Comparison of ENCODE assay signal across 2 cellular contexts in genomic region chr6:43934183-43934802, GRCh38.
TF ChIP-seq lines count a peak whose summit lies in the region.

No MANE protein-coding gene starts in this region.

TF ChIP-seq in IMR-90, 13 proteins besides CTCF, POLR2A, EP300 and RAD21:
- TF ChIP-seq FOS (IDR thresholded peaks at IDR 0.05; ENCODE audit: low read depth, low read length) (no peak), MXI1 (IDR thresholded peaks at IDR 0.05; ENCODE audit: borderline replicate concordance, low read depth, low read length) (no peak), RCOR1 (IDR thresholded peaks at IDR 0.05; ENCODE audit: insufficient replicate concordance, low read length) (no peak), CEBPB (IDR thresholded peaks at IDR 0.05; ENCODE audit: low read depth, low read length) (no peak), BHLHE40 (IDR thresholded peaks at IDR 0.05; ENCODE audit: low read depth, low read length) (no peak), NFE2L2 (IDR thresholded peaks at IDR 0.05; ENCODE audit: low read depth, low read length) (no peak), RFX5 (IDR thresholded peaks at IDR 0.05; ENCODE audit: low read depth, low read length) (no peak), SMC3 (IDR thresholded peaks at IDR 0.05; ENCODE audit: low read depth, low read length) (no peak), USF2 (IDR thresholded peaks at IDR 0.05; ENCODE audit: low read depth, low read length) (no peak), MAZ (IDR thresholded peaks at IDR 0.05; ENCODE audit: borderline replicate concordance, low read depth, low read length) (no peak), CHD1 (IDR thresholded peaks at IDR 0.05; ENCODE audit: low read depth, low read length) (no peak)

TF ChIP-seq in K562, 482 proteins besides CTCF, POLR2A, EP300 and RAD21 (continues in another document):
- TF ChIP-seq ETV6 (IDR thresholded peaks at IDR 0.05; ENCODE audit: borderline replicate concordance in 1 of 2, low read depth in 2 of 2, low read length in 1 of 2) (no peak), ETV6 (CRISPR knock-in tag; IDR thresholded peaks at IDR 0.05; ENCODE audit: borderline replicate concordance) (no peak), ZNF280A (IDR thresholded peaks at IDR 0.05; ENCODE audit: low read depth, partially characterized antibody) (no peak), LARP7 (IDR thresholded peaks at IDR 0.05) (no peak), OTX1 (CRISPR knock-in tag; IDR thresholded peaks at IDR 0.05) (0 out of 2 replicates have a peak, but pooled peaks have one; percentile 20), BCL6 (CRISPR knock-in tag; IDR thresholded peaks at IDR 0.05) (no peak), MYC (IDR thresholded peaks at IDR 0.05; ENCODE audit: low read depth, low read length) (peak; percentile 24; the same call in 1 of the 2 replicates), MYC (CRISPR knock-in tag; IDR thresholded peaks at IDR 0.05; ENCODE audit: borderline replicate concordance, low read depth) (no peak), SMARCE1 (IDR thresholded peaks at IDR 0.05) (peak; percentile 12; the same call in 1 of the 2 replicates), SRSF3 (IDR thresholded peaks at IDR 0.05; ENCODE audit: insufficient read depth, low read length) (no peak), RNF219 (CRISPR knock-in tag; IDR thresholded peaks at IDR 0.05) (0 out of 2 replicates have a peak, but pooled peaks have one; percentile 2), CC2D1A (IDR thresholded peaks at IDR 0.05) (0 out of 2 replicates have a peak, but pooled peaks have one; percentile 26), FOXA1 (IDR thresholded peaks at IDR 0.05; ENCODE audit: borderline replicate concordance) (no peak), ARID3A (IDR thresholded peaks at IDR 0.05; ENCODE audit: borderline replicate concordance, low read depth, low read length) (no peak), ZNF395 (CRISPR knock-in tag; IDR thresholded peaks at IDR 0.05) (peak; percentile 79), ZC3H11A (IDR thresholded peaks at IDR 0.05; ENCODE audit: low read depth, low read length) (no peak), MTA3 (IDR thresholded peaks at IDR 0.05; ENCODE audit: borderline replicate concordance) (no peak), ZNF583 (CRISPR knock-in tag; IDR thresholded peaks at IDR 0.05) (no peak), SMC3 (conservative IDR thresholded peaks at IDR 0.05; ENCODE audit: insufficient read depth, low read depth, low read length) (no peak), ZFP91 (CRISPR knock-in tag; IDR thresholded peaks at IDR 0.05) (no peak), KAT2B (IDR thresholded peaks at IDR 0.05; ENCODE audit: low read depth, low read length) (no peak), TGIF2 (CRISPR knock-in tag; IDR thresholded peaks at IDR 0.05) (no peak), SETDB1 (IDR thresholded peaks at IDR 0.05; ENCODE audit: low read length) (no peak), ZNF431 (CRISPR knock-in tag; IDR thresholded peaks at IDR 0.05) (no peak), ZNF764 (CRISPR knock-in tag; IDR thresholded peaks at IDR 0.05; ENCODE audit: low read depth) (no peak), MAX (CRISPR knock-in tag; IDR thresholded peaks at IDR 0.05) (peak; percentile 69), KLF6 (CRISPR knock-in tag; IDR thresholded peaks at IDR 0.05; ENCODE audit: borderline replicate concordance) (0 out of 2 replicates have a peak, but pooled peaks have one; percentile 12), DPF2 (IDR thresholded peaks at IDR 0.05) (no peak), ZNF518B (CRISPR knock-in tag; IDR thresholded peaks at IDR 0.05) (no peak), NR0B1 (IDR thresholded peaks at IDR 0.05; ENCODE audit: partially characterized antibody) (no peak), SMAD4 (CRISPR knock-in tag; conservative IDR thresholded peaks at IDR 0.05) (0 out of 2 replicates have a peak, but pooled peaks have one; percentile 24), ZNF740 (CRISPR knock-in tag; IDR thresholded peaks at IDR 0.05) (no peak), ZNF740 (tag; IDR thresholded peaks at IDR 0.05) (no peak), ELF4 (CRISPR knock-in tag; IDR thresholded peaks at IDR 0.05) (no peak), SMAD1 (IDR thresholded peaks at IDR 0.05; ENCODE audit: low read depth, low read length, partially characterized antibody) (no peak), RBM34 (IDR thresholded peaks at IDR 0.05; ENCODE audit: borderline replicate concordance, insufficient read depth, low read length) (no peak), CREB1 (IDR thresholded peaks at IDR 0.05) (no peak), CREB1 (CRISPR knock-in tag; IDR thresholded peaks at IDR 0.05) (no peak), JUN (IDR thresholded peaks at IDR 0.05; ENCODE audit: borderline replicate concordance, low read depth, low read length) (no peak), JUN (CRISPR knock-in tag; IDR thresholded peaks at IDR 0.05; ENCODE audit: borderline replicate concordance) (no peak), SPI1 (IDR thresholded peaks at IDR 0.05; ENCODE audit: borderline replicate concordance, low read depth, low read length) (peak; percentile 93), ZNF197 (CRISPR knock-in tag; IDR thresholded peaks at IDR 0.05; ENCODE audit: low read depth) (0 out of 2 replicates have a peak, but pooled peaks have one; percentile 51), ZBTB5 (IDR thresholded peaks at IDR 0.05) (no peak), FOXJ3 (CRISPR knock-in tag; IDR thresholded peaks at IDR 0.05) (no peak), ZNF76 (CRISPR knock-in tag; IDR thresholded peaks at IDR 0.05; ENCODE audit: borderline replicate concordance) (no peak), FOXM1 (IDR thresholded peaks at IDR 0.05; ENCODE audit: low read depth) (no peak), FOXM1 (CRISPR knock-in tag; IDR thresholded peaks at IDR 0.05; ENCODE audit: low read depth) (no peak)
